ENCODE assay signal across 16 cellular contexts in genomic region chr11:70106757-70107156, GRCh38. TPM values are rescaled to one million over a fixed set of nuclear protein-coding genes. Genes with fewer than 3 reads are reported as not detected.
"Had no signal": no experiment of that assay in that cellular context is flagged by ENCODE, and none has a peak within 500 bp of the region (broad histone marks: within the 10 kb centered on the region; RNA-seq: fewer than 3 reads in every experiment).

No MANE protein-coding gene starts in this region.

- H3K4me3 ChIP-seq: heart right ventricle, pancreas had no signal

- ATAC-seq: activated CD8-positive, alpha-beta T cell treated with anti-CD3 and anti-CD28 coated beads, Interleukin-2, amount 10 ng/mL, durations not matched to agents 7 days and 5 days; activated naive CD4-positive, alpha-beta T cell treated with anti-CD3 and anti-CD28 coated beads, Interleukin-2, amount 50 U/mL, for 72 hours; left cardiac atrium; naive thymus-derived CD8-positive, alpha-beta T cell; sciatic nerve had no signal

- H3K4me1 ChIP-seq: pancreas had no signal

- H3K9me3 ChIP-seq: heart right ventricle, pancreas had no signal

- DNase-seq: activated CD4-positive, alpha-beta T cell treated with anti-CD3 and anti-CD28 coated beads for 1 hour; activated CD4-positive, alpha-beta T cell treated with anti-CD3 and anti-CD28 coated beads, Interleukin-2, amount 50 U/mL, for 1 hour; activated CD8-positive, alpha-beta T cell treated with anti-CD3 and anti-CD28 coated beads, Interleukin-2, amount 10 ng/mL, durations not matched to agents 7 days and 5 days; activated gamma-delta T cell treated with Interleukin-2 at 50 U/mL for 16 hours; effector CD4-positive, alpha-beta T cell; islet precursor cell; left cardiac atrium; naive thymus-derived CD8-positive, alpha-beta T cell; stimulated activated CD4-positive, alpha-beta T cell treated with anti-CD3 and anti-CD28 coated beads, Interleukin-4, amount 100 ng/mL, for 1 hour; stimulated activated naive CD4-positive, alpha-beta T cell; T-helper 1 cell had no signal

- H3K27me3 ChIP-seq: heart right ventricle, pancreas had no signal

- H3K36me3 ChIP-seq: pancreas had no signal

RNA-seq across cellular contexts. Expression of gene ANO1, which starts 28.6 kb away (rescaled TPM):
- total RNA-seq: activated CD8-positive, alpha-beta T cell treated with anti-CD3 and anti-CD28 coated beads, Interleukin-2, amount 10 ng/mL, durations not matched to agents 7 days and 5 days; fibroblast of villous mesenchyme; naive thymus-derived CD8-positive, alpha-beta T cell had no signal
- polyA plus RNA-seq: naive thymus-derived CD8-positive, alpha-beta T cell had no signal
